In the genomic region with DNA sequence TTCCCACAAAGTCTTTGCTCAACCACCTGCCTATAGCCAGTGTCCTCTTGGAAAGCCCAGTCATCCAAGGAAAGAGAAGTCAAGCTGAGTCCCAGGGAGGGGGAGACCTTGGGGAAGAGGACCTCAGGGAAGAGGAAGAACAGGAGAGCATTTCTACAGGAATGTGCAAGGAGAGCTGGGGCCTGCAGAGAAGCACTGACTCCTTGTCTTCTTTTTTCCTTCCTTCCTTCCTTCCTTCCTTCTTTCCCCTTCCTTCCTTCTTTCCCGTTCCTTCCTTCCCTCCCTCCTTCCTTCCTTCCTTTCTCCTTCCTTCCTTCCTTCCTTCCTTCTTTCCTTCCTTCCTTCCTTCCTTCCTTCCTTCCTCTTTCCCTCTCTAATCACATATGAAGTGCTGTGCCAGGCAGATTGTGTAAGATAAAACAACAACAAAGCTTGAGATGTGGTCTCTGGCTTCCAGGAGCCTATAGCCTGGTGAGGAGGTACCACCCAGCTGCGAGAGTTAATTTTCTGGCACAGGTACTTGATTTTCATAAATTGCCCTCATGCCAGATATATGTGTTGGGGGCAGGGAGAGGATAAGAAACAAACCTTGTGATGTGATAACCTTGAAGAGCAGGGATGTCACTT, we compare ENCODE assay signal across 18 cellular contexts.
DNase-seq lines count a peak whose midpoint lies in the region; ATAC-seq and TF ChIP-seq lines count a peak whose summit lies in the region.
"Had no signal": no experiment of that assay in that cellular context is flagged by ENCODE, and none has a peak within 500 bp of the region (broad histone marks: within the 10 kb centered on the region; RNA-seq: fewer than 3 reads in every experiment).

No MANE protein-coding gene starts in this region.

- H3K4me1 ChIP-seq in BLaER1: peaks cover 68% of the 10 kb centered on the region
- H3K4me1 ChIP-seq in GM23338 (ENCODE audit: insufficient read depth): peaks cover 74% of the 10 kb centered on the region
- H3K4me1 ChIP-seq in neural progenitor cell: peaks cover 53% of the 10 kb centered on the region

- H3K9me3 ChIP-seq in BLaER1 (no peaks in the 10 kb centered on the region), neural progenitor cell (ENCODE audit: low read depth) (no peaks in the 10 kb centered on the region)
- H3K9me3 ChIP-seq: A549 had no signal

- H3K9ac ChIP-seq in BLaER1 (no peak overlapping the region), neural progenitor cell (no peak overlapping the region)

- H3K9me2 ChIP-seq in GM23338 (ENCODE audit: insufficient read depth): no peaks in the 10 kb centered on the region

- no peak overlapping the region for H3K4me3 Mint-ChIP-seq in GM23338
- H3K4me3 Mint-ChIP-seq in activated T-helper 1 cell treated with anti-CD3 and anti-CD28 coated beads, Interleukin-12 subunit alpha, Interleukin-12 subunit beta, Interleukin-2, Interleukin-4 antibody, amounts not matched to agents 30 ng/mL and 10 ng/mL and 1 ng/mL, durations not matched to agents 14 hours and 24 hours and 36 hours: no peak overlapping the region
- H3K4me3 Mint-ChIP-seq in neural progenitor cell: peak overlapping the region; percentile 56
- H3K4me3 Mint-ChIP-seq: CD4-positive, alpha-beta T cell had no signal

- no peak overlapping the region for H3K4me3 ChIP-seq in BLaER1
- no peak overlapping the region for H3K4me3 ChIP-seq in GM23338
- no peak overlapping the region for H3K4me3 ChIP-seq in neural progenitor cell
- H3K4me3 ChIP-seq: A549, GM12878 had no signal

- TF ChIP-seq CTCF in GM23338 (conservative IDR thresholded peaks at IDR 0.05; ENCODE audit: low read depth in 2 of 2) (no peak), neural progenitor cell (IDR thresholded peaks at IDR 0.05) (no peak)

- no peak overlapping the region for H2AFZ ChIP-seq in GM23338
- no peak overlapping the region for H2AFZ ChIP-seq in neural progenitor cell (replicated peaks)

- intact Hi-C loops in activated T-helper 1 cell treated with anti-CD3 and anti-CD28 coated beads, Interleukin-12 subunit alpha, Interleukin-12 subunit beta, Interleukin-2, Interleukin-4 antibody, amounts not matched to agents 30 ng/mL and 10 ng/mL and 1 ng/mL, durations not matched to agents 14 hours and 24 hours and 36 hours (cut with micrococcal nuclease): no loop called here

- H3K27ac ChIP-seq in BLaER1 (no peak overlapping the region), GM23338 (ENCODE audit: low read depth) (no peak overlapping the region), neural progenitor cell (no peak overlapping the region)
- H3K27ac ChIP-seq: A549 had no signal

- no peak for DNase-seq in GM23338 (ENCODE audit: low spot score)
- DNase-seq in activated T-helper 1 cell treated with anti-CD3 and anti-CD28 coated beads, Interleukin-12 subunit alpha, Interleukin-12 subunit beta, Interleukin-2, Interleukin-4 antibody, amounts not matched to agents 30 ng/mL and 10 ng/mL and 1 ng/mL, durations not matched to agents 14 hours and 24 hours and 36 hours (ENCODE audit: low spot score): no peak
- no peak for DNase-seq in neural progenitor cell (ENCODE audit: low spot score)
- DNase-seq in AG20443 (ENCODE audit: low spot score): no peak
- DNase-seq in stimulated activated CD4-positive, alpha-beta T cell treated with anti-CD3 and anti-CD28 coated beads, Interleukin-1b, Interleukin-23, amount 100 ng/mL, for 48 hours: no peak
- DNase-seq in NCI-H82 treated with DMSO at 0.1 percent for 48 hours (lab: John Stamatoyannopoulos, UW; ENCODE audit: unreplicated experiment): no peak
- DNase-seq: AML-193; C1 segment of cervical spinal cord; Calu3; CD4-positive, alpha-beta T cell; DMS 273 treated with DMSO at 0.1 percent for 48 hours; HCEC 1CT; IMR-90; KG1 had no signal

- peaks cover 14% of the 10 kb centered on the region for H3K27me3 Mint-ChIP-seq in GM23338 (ENCODE audit: insufficient read depth, low read depth, poor library complexity)
- H3K27me3 Mint-ChIP-seq in activated T-helper 1 cell treated with anti-CD3 and anti-CD28 coated beads, Interleukin-12 subunit alpha, Interleukin-12 subunit beta, Interleukin-2, Interleukin-4 antibody, amounts not matched to agents 30 ng/mL and 10 ng/mL and 1 ng/mL, durations not matched to agents 14 hours and 24 hours and 36 hours (ENCODE audit: insufficient read depth): peaks cover 18% of the 10 kb centered on the region
- peaks cover 45% of the 10 kb centered on the region for H3K27me3 Mint-ChIP-seq in neural progenitor cell (ENCODE audit: insufficient read depth, low read depth)

- no peak for ATAC-seq in GM23338
- no peak for ATAC-seq in GM19023 (IDR thresholded peaks at IDR 0.05; ENCODE audit: unreplicated experiment)
- ATAC-seq: A549, GM12878 had no signal

- H3K36me3 Mint-ChIP-seq in GM23338 (ENCODE audit: low read depth) (no peaks in the 10 kb centered on the region; the same call in 2 of the 3 replicates), neural progenitor cell (no peaks in the 10 kb centered on the region)
- no peaks in the 10 kb centered on the region for H3K36me3 Mint-ChIP-seq in activated T-helper 1 cell treated with anti-CD3 and anti-CD28 coated beads, Interleukin-12 subunit alpha, Interleukin-12 subunit beta, Interleukin-2, Interleukin-4 antibody, amounts not matched to agents 30 ng/mL and 10 ng/mL and 1 ng/mL, durations not matched to agents 14 hours and 24 hours and 36 hours (ENCODE audit: low read depth)

- H3K79me2 ChIP-seq in GM23338 (replicated peaks; ENCODE audit: insufficient read depth): no peaks in the 10 kb centered on the region
- no peaks in the 10 kb centered on the region for H3K79me2 ChIP-seq in neural progenitor cell (ENCODE audit: low read depth)

- H3F3A ChIP-seq in GM23338 (replicated peaks; ENCODE audit: low read depth) (peaks cover 23% of the 10 kb centered on the region), neural progenitor cell (ENCODE audit: low read depth) (peaks cover 33% of the 10 kb centered on the region)

- H3K36me3 ChIP-seq in BLaER1: no peaks in the 10 kb centered on the region
- H3K36me3 ChIP-seq in GM23338 (ENCODE audit: insufficient read depth): no peaks in the 10 kb centered on the region
- no peaks in the 10 kb centered on the region for H3K36me3 ChIP-seq in neural progenitor cell

- H3K4me1 Mint-ChIP-seq in GM23338 (peaks cover 81% of the 10 kb centered on the region), neural progenitor cell (peaks cover 66% of the 10 kb centered on the region)
- H3K4me1 Mint-ChIP-seq in activated T-helper 1 cell treated with anti-CD3 and anti-CD28 coated beads, Interleukin-12 subunit alpha, Interleukin-12 subunit beta, Interleukin-2, Interleukin-4 antibody, amounts not matched to agents 30 ng/mL and 10 ng/mL and 1 ng/mL, durations not matched to agents 14 hours and 24 hours and 36 hours (ENCODE audit: low read depth): no peaks in the 10 kb centered on the region

- H3K27ac Mint-ChIP-seq in GM23338 (peak overlapping the region; percentile 6; the same call in 1 of the 2 replicates), neural progenitor cell (no peak overlapping the region)
- peak overlapping the region; percentile 5 for H3K27ac Mint-ChIP-seq in activated T-helper 1 cell treated with anti-CD3 and anti-CD28 coated beads, Interleukin-12 subunit alpha, Interleukin-12 subunit beta, Interleukin-2, Interleukin-4 antibody, amounts not matched to agents 30 ng/mL and 10 ng/mL and 1 ng/mL, durations not matched to agents 14 hours and 24 hours and 36 hours
- H3K27ac Mint-ChIP-seq: CD4-positive, alpha-beta T cell had no signal

- H3K4me2 ChIP-seq in BLaER1: peak overlapping the region; percentile 74; the same call in 1 of the 2 replicates
- H3K4me2 ChIP-seq in GM23338: no peak overlapping the region; the same call in 1 of the 2 replicates
- no peak overlapping the region for H3K4me2 ChIP-seq in neural progenitor cell
- H3K4me2 ChIP-seq: A549 had no signal

- no peaks in the 10 kb centered on the region for H3K9me3 Mint-ChIP-seq in GM23338
- H3K9me3 Mint-ChIP-seq in activated T-helper 1 cell treated with anti-CD3 and anti-CD28 coated beads, Interleukin-12 subunit alpha, Interleukin-12 subunit beta, Interleukin-2, Interleukin-4 antibody, amounts not matched to agents 30 ng/mL and 10 ng/mL and 1 ng/mL, durations not matched to agents 14 hours and 24 hours and 36 hours: no peaks in the 10 kb centered on the region
- no peaks in the 10 kb centered on the region for H3K9me3 Mint-ChIP-seq in neural progenitor cell
- H3K9me3 Mint-ChIP-seq: CD4-positive, alpha-beta T cell had no signal

- H3K27me3 ChIP-seq in BLaER1 (no peaks in the 10 kb centered on the region), GM23338 (ENCODE audit: insufficient read depth) (peaks cover 10% of the 10 kb centered on the region), neural progenitor cell (peaks cover 79% of the 10 kb centered on the region)

- no peaks in the 10 kb centered on the region for H4K20me1 ChIP-seq in BLaER1
- H4K20me1 ChIP-seq in GM23338 (replicated peaks; ENCODE audit: insufficient read depth): no peaks in the 10 kb centered on the region
- H4K20me1 ChIP-seq in neural progenitor cell (ENCODE audit: low read depth): no peaks in the 10 kb centered on the region

TF ChIP-seq in GM23338, 12 proteins besides CTCF, POLR2A, EP300 and RAD21 (continues in another document):
- TF ChIP-seq EZH2 (IDR thresholded peaks at IDR 0.05; ENCODE audit: low read depth, unreplicated experiment) (no peak), ZNF331 (CRISPR knock-in tag; IDR thresholded peaks at IDR 0.05; ENCODE audit: low read depth) (no peak), NANOG (IDR thresholded peaks at IDR 0.05; ENCODE audit: borderline replicate concordance) (no peak), JUNB (IDR thresholded peaks at IDR 0.05; ENCODE audit: unreplicated experiment) (no peak)
- TF ChIP-seq, protein P1, sequence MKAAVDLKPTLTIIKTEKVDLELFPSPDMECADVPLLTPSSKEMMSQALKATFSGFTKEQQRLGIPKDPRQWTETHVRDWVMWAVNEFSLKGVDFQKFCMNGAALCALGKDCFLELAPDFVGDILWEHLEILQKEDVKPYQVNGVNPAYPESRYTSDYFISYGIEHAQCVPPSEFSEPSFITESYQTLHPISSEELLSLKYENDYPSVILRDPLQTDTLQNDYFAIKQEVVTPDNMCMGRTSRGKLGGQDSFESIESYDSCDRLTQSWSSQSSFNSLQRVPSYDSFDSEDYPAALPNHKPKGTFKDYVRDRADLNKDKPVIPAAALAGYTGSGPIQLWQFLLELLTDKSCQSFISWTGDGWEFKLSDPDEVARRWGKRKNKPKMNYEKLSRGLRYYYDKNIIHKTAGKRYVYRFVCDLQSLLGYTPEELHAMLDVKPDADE (IDR thresholded peaks at IDR 0.05): no peak
